Comparison of ENCODE assay signal across 12 cellular contexts in genomic region chr11:77154381-77155081, GRCh38. TPM values are rescaled to one million over a fixed set of nuclear protein-coding genes. Genes with fewer than 3 reads are reported as not detected.
DNase-seq lines count a peak whose midpoint lies in the region; ATAC-seq and TF ChIP-seq lines count a peak whose summit lies in the region.
"Had no signal": no experiment of that assay in that cellular context is flagged by ENCODE, and none has a peak within 500 bp of the region (broad histone marks: within the 10 kb centered on the region; RNA-seq: fewer than 3 reads in every experiment).

No MANE protein-coding gene starts in this region.

- intact Hi-C loops in mucosa of descending colon (cut with DNase I, micrococcal nuclease) (no loop called here), esophagus squamous epithelium (cut with DNase I) (no loop called here)

- peaks cover 20% of the 10 kb centered on the region for H3K4me1 Mint-ChIP-seq in stimulated activated memory B cell treated with anti-CD40 and anti-IgM and Interleukin-4, amounts not matched to agents 10 μg/mL and 1 μg/mL and 100 μg/mL, for 72 hours
- H3K4me1 Mint-ChIP-seq in activated CD4-positive, alpha-beta memory T cell treated with anti-CD3 and anti-CD28 coated beads, Interleukin-2, amount 10 ng/mL, durations not matched to agents 7 days and 5 days = peaks cover 39% of the 10 kb centered on the region

- peak; percentile 84 for DNase-seq in NCI-H1105 treated with DMSO at 0.1 percent for 48 hours (lab: John Stamatoyannopoulos, UW)
- DNase-seq in cerebellar nuclear complex (lab: John Stamatoyannopoulos, UW) = peak; percentile 71 to 77
- DNase-seq in mucosa of descending colon = peak in 2 of 3 donors; percentile 36 to 42
- no peak for DNase-seq in esophagus squamous epithelium (lab: John Stamatoyannopoulos, UW)
- no peak for DNase-seq in activated CD4-positive, alpha-beta memory T cell treated with anti-CD3 and anti-CD28 coated beads, Interleukin-2, amount 10 ng/mL, durations not matched to agents 7 days and 5 days
- DNase-seq: activated CD8-positive, alpha-beta memory T cell treated with anti-CD3 and anti-CD28 coated beads, Interleukin-2, amount 10 ng/mL, durations not matched to agents 7 days and 5 days; endodermal cell; small intestine had no signal

- no peaks in the 10 kb centered on the region for H3K36me3 Mint-ChIP-seq in stimulated activated memory B cell treated with anti-CD40 and anti-IgM and Interleukin-4, amounts not matched to agents 10 μg/mL and 1 μg/mL and 100 μg/mL, for 72 hours
- H3K36me3 Mint-ChIP-seq in activated CD4-positive, alpha-beta memory T cell treated with anti-CD3 and anti-CD28 coated beads, Interleukin-2, amount 10 ng/mL, durations not matched to agents 7 days and 5 days (ENCODE audit: low read depth) = no peaks in the 10 kb centered on the region
- H3K36me3 Mint-ChIP-seq: activated CD8-positive, alpha-beta memory T cell treated with anti-CD3 and anti-CD28 coated beads, Interleukin-2, amount 10 ng/mL, durations not matched to agents 7 days and 5 days had no signal

- peaks cover 70% of the 10 kb centered on the region for H3K4me1 ChIP-seq in BLaER1
- H3K4me1 ChIP-seq in mucosa of descending colon (ENCODE audit: low read depth) = no peaks in the 10 kb centered on the region
- H3K4me1 ChIP-seq in esophagus squamous epithelium = peaks cover 0 to 15% (median 0%) of the 10 kb centered on the region in 3 donors

- H3K4me3 ChIP-seq in BLaER1 = no peak overlapping the region
- H3K4me3 ChIP-seq in mucosa of descending colon = no peak overlapping the region
- H3K4me3 ChIP-seq in esophagus squamous epithelium = no peak overlapping the region
- H3K4me3 ChIP-seq: vagina had no signal

- H3K36me3 ChIP-seq in BLaER1 (no peaks in the 10 kb centered on the region), mucosa of descending colon (ENCODE audit: low read depth) (no peaks in the 10 kb centered on the region), esophagus squamous epithelium (no peaks in the 10 kb centered on the region)
- H3K36me3 ChIP-seq: vagina had no signal

- H3K27me3 ChIP-seq in BLaER1 (no peaks in the 10 kb centered on the region), esophagus squamous epithelium (no peaks in the 10 kb centered on the region)
- H3K27me3 ChIP-seq: vagina had no signal

- H3K27ac ChIP-seq in BLaER1 = peak overlapping the region; percentile 72
- H3K27ac ChIP-seq in esophagus squamous epithelium = no peak overlapping the region
- H3K27ac ChIP-seq: vagina had no signal

- no peaks in the 10 kb centered on the region for H4K20me1 ChIP-seq in BLaER1

- CTCF ChIA-PET in activated CD4-positive, alpha-beta memory T cell treated with anti-CD3 and anti-CD28 coated beads, Interleukin-2, amount 10 ng/mL, durations not matched to agents 7 days and 5 days (lab: Charles Lee) = interaction anchor here (0.6 to 2.0 kb wide), 2 partner anchors 13 to 27 kb away, joined by 4 to 6 read pairs; no protein-coding TSS in a partner anchor

- ATAC-seq in mucosa of descending colon (peak; percentile 38), HG02610 (IDR thresholded peaks at IDR 0.05; ENCODE audit: unreplicated experiment) (no peak)
- ATAC-seq in stimulated activated memory B cell treated with anti-CD40 and anti-IgM and Interleukin-4, amounts not matched to agents 10 μg/mL and 1 μg/mL and 100 μg/mL, for 72 hours = no peak
- ATAC-seq: activated CD8-positive, alpha-beta memory T cell treated with anti-CD3 and anti-CD28 coated beads, Interleukin-2, amount 10 ng/mL, durations not matched to agents 7 days and 5 days had no signal

- H3K27ac Mint-ChIP-seq in stimulated activated memory B cell treated with anti-CD40 and anti-IgM and Interleukin-4, amounts not matched to agents 10 μg/mL and 1 μg/mL and 100 μg/mL, for 72 hours = no peak overlapping the region
- no peak overlapping the region for H3K27ac Mint-ChIP-seq in activated CD4-positive, alpha-beta memory T cell treated with anti-CD3 and anti-CD28 coated beads, Interleukin-2, amount 10 ng/mL, durations not matched to agents 7 days and 5 days
- H3K27ac Mint-ChIP-seq: activated CD8-positive, alpha-beta memory T cell treated with anti-CD3 and anti-CD28 coated beads, Interleukin-2, amount 10 ng/mL, durations not matched to agents 7 days and 5 days; endodermal cell had no signal

- H3K4me3 Mint-ChIP-seq in stimulated activated memory B cell treated with anti-CD40 and anti-IgM and Interleukin-4, amounts not matched to agents 10 μg/mL and 1 μg/mL and 100 μg/mL, for 72 hours = no peak overlapping the region
- H3K4me3 Mint-ChIP-seq in activated CD4-positive, alpha-beta memory T cell treated with anti-CD3 and anti-CD28 coated beads, Interleukin-2, amount 10 ng/mL, durations not matched to agents 7 days and 5 days = no peak overlapping the region
- H3K4me3 Mint-ChIP-seq: activated CD8-positive, alpha-beta memory T cell treated with anti-CD3 and anti-CD28 coated beads, Interleukin-2, amount 10 ng/mL, durations not matched to agents 7 days and 5 days; endodermal cell had no signal

- TF ChIP-seq CTCF in mucosa of descending colon (IDR thresholded peaks at IDR 0.05) = no peak
- no peak for TF ChIP-seq CTCF in esophagus squamous epithelium (IDR thresholded peaks at IDR 0.05)

- H3K9me3 ChIP-seq in BLaER1 (no peaks in the 10 kb centered on the region), mucosa of descending colon (no peaks in the 10 kb centered on the region), esophagus squamous epithelium (no peaks in the 10 kb centered on the region)
- H3K9me3 ChIP-seq: vagina had no signal

- H3K27me3 Mint-ChIP-seq in stimulated activated memory B cell treated with anti-CD40 and anti-IgM and Interleukin-4, amounts not matched to agents 10 μg/mL and 1 μg/mL and 100 μg/mL, for 72 hours = peaks cover 41% of the 10 kb centered on the region
- H3K27me3 Mint-ChIP-seq in activated CD4-positive, alpha-beta memory T cell treated with anti-CD3 and anti-CD28 coated beads, Interleukin-2, amount 10 ng/mL, durations not matched to agents 7 days and 5 days = no peaks in the 10 kb centered on the region

- WGBS in esophagus squamous epithelium, 2 donors = 22 to 80% methylated on average over 1 to 3 of the region's 10 CpGs

- POLR2A ChIA-PET in activated CD4-positive, alpha-beta memory T cell treated with anti-CD3 and anti-CD28 coated beads, Interleukin-2, amount 10 ng/mL, durations not matched to agents 7 days and 5 days (lab: Charles Lee) = no interaction called here

- TF ChIP-seq POLR2A in esophagus squamous epithelium (IDR thresholded peaks at IDR 0.05) = no peak

- H3K9me3 Mint-ChIP-seq in stimulated activated memory B cell treated with anti-CD40 and anti-IgM and Interleukin-4, amounts not matched to agents 10 μg/mL and 1 μg/mL and 100 μg/mL, for 72 hours = no peaks in the 10 kb centered on the region
- H3K9me3 Mint-ChIP-seq in activated CD4-positive, alpha-beta memory T cell treated with anti-CD3 and anti-CD28 coated beads, Interleukin-2, amount 10 ng/mL, durations not matched to agents 7 days and 5 days = no peaks in the 10 kb centered on the region
- H3K9me3 Mint-ChIP-seq: endodermal cell had no signal

- H3K4me2 ChIP-seq in BLaER1 = peak overlapping the region; percentile 94

- peak overlapping the region; percentile 53; the same call in 1 of the 2 replicates for H3K9ac ChIP-seq in BLaER1

RNA-seq across cellular contexts. Expression of gene MYO7A, which starts 26.5 kb away (rescaled TPM):
- 1 to 10 TPM; 2.3 to 9.9 (median 6.7) TPM for total RNA-seq in mucosa of descending colon
- 1 to 10 TPM in 2 of 4 donors, under 1 TPM in 2; 0.15 to 4.0 (median 1.2) TPM for total RNA-seq in esophagus squamous epithelium
- under 1 TPM; 0.35 to 0.50 TPM for total RNA-seq in activated CD4-positive, alpha-beta memory T cell treated with anti-CD3 and anti-CD28 coated beads, Interleukin-2, amount 10 ng/mL, durations not matched to agents 7 days and 5 days

RNA-seq across cellular contexts. Expression of gene OMP, which starts 51.9 kb away (rescaled TPM):
- 10 to 100 TPM; 10.3 to 21.1 (median 11.3) TPM for total RNA-seq in mucosa of descending colon
- total RNA-seq in esophagus squamous epithelium = 1 to 10 TPM in 1 of 4 donors, not detected in 3; 1.1 TPM
- total RNA-seq in activated CD4-positive, alpha-beta memory T cell treated with anti-CD3 and anti-CD28 coated beads, Interleukin-2, amount 10 ng/mL, durations not matched to agents 7 days and 5 days = not detected
- total RNA-seq: activated CD8-positive, alpha-beta memory T cell treated with anti-CD3 and anti-CD28 coated beads, Interleukin-2, amount 10 ng/mL, durations not matched to agents 7 days and 5 days; vagina had no signal

Comparison
In these comparisons a context has a peak if more than half of its experiments do, and no peak if none do; other contexts are left out.
1. DNase-seq: peak in NCI-H1105 treated with DMSO at 0.1 percent for 48 hours (single experiment), cerebellar nuclear complex (2 of 2) and mucosa of descending colon (2 of 3); none in esophagus squamous epithelium (single experiment) and activated CD4-positive, alpha-beta memory T cell treated with anti-CD3 and anti-CD28 coated beads, Interleukin-2, amount 10 ng/mL, durations not matched to agents 7 days and 5 days (single experiment).
2. RNA of gene OMP, which starts 51.9 kb away (total RNA-seq): 10.3 to 21.1 TPM in mucosa of descending colon; 1.1 TPM in esophagus squamous epithelium and not detected in activated CD4-positive, alpha-beta memory T cell treated with anti-CD3 and anti-CD28 coated beads, Interleukin-2, amount 10 ng/mL, durations not matched to agents 7 days and 5 days; every median in the first group is over 4 times any median in the second.